Comparison of ENCODE assay signal across 8 cellular contexts in the genomic region with DNA sequence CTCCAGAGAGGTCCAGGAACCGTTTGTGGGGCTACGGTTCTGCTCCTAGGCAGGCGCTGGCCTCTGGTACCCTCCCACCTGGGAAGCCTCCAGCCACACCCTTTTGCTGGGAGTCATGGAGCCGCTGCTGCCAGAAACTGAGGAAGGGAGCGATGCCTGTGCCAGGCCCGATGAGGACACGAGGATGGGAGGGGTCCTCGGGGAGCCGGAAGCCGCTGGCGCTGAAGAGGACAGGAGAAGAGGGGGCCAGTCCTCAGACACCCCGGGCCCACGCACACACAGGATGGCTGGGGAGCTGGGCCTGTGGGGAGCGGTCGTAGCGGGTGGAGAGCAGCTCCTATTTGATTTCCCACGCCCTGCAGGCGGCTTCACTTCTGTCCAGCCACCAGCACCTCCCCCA. TPM values are rescaled to one million over a fixed set of nuclear protein-coding genes. Genes with fewer than 3 reads are reported as not detected.
"Had no signal": no experiment of that assay in that cellular context is flagged by ENCODE, and none has a peak within 500 bp of the region (broad histone marks: within the 10 kb centered on the region; RNA-seq: fewer than 3 reads in every experiment).

No MANE protein-coding gene starts in this region.

RNA-seq across cellular contexts. Expression of a gene that starts 24.2 kb away (rescaled TPM):
- total RNA-seq: subcutaneous adipose tissue, temporal lobe, thoracic aorta, thyroid gland, tibial nerve, ureter, urinary bladder, uterus had no signal
